Comparison of ENCODE assay signal across 8 cellular contexts in genomic region chr6:33418690-33419291, GRCh38. TPM values are rescaled to one million over a fixed set of nuclear protein-coding genes. Genes with fewer than 3 reads are reported as not detected.
DNase-seq lines count a peak whose midpoint lies in the region; ATAC-seq and TF ChIP-seq lines count a peak whose summit lies in the region.

No MANE protein-coding gene starts in this region.

- H3K4me3 ChIP-seq in fibroblast of the aortic adventitia (ENCODE audit: low read depth, low read length) (peak overlapping the region; percentile 57), skeletal muscle cell (ENCODE audit: low read depth, low read length) (peak overlapping the region; percentile 37)

- TF ChIP-seq CTCF in fibroblast of the aortic adventitia (IDR thresholded peaks at IDR 0.05; ENCODE audit: insufficient read depth, low read length), result no peak

- H3K36me3 Mint-ChIP-seq in activated CD4-positive, alpha-beta memory T cell treated with anti-CD3 and anti-CD28 coated beads, Interleukin-2, amount 10 ng/mL, durations not matched to agents 7 days and 5 days (ENCODE audit: low read depth), result peaks cover 26% of the 10 kb centered on the region

- CTCF ChIA-PET in activated CD4-positive, alpha-beta memory T cell treated with anti-CD3 and anti-CD28 coated beads, Interleukin-2, amount 10 ng/mL, durations not matched to agents 7 days and 5 days (lab: Charles Lee), result interaction anchor here (0.6 to 2.9 kb wide), 10 partner anchors 8 to 466 kb away, joined by 3 to 14 read pairs (median 4); partner anchors contain the start of genes B3GALT4, HLA-DMA, UQCC2 and ZBTB9

- peaks cover 65% of the 10 kb centered on the region for H3K4me1 Mint-ChIP-seq in activated CD4-positive, alpha-beta memory T cell treated with anti-CD3 and anti-CD28 coated beads, Interleukin-2, amount 10 ng/mL, durations not matched to agents 7 days and 5 days

- POLR2A ChIA-PET in activated CD4-positive, alpha-beta memory T cell treated with anti-CD3 and anti-CD28 coated beads, Interleukin-2, amount 10 ng/mL, durations not matched to agents 7 days and 5 days (lab: Charles Lee), result interaction anchor here (0.5 to 4.0 kb wide), 22 partner anchors 10 to 447 kb away, joined by 3 to 32 read pairs (median 4); partner anchors contain the start of genes BAK1, KIFC1, PFDN6 and RPS18

- H3K4me3 Mint-ChIP-seq in activated CD4-positive, alpha-beta memory T cell treated with anti-CD3 and anti-CD28 coated beads, Interleukin-2, amount 10 ng/mL, durations not matched to agents 7 days and 5 days, result peak overlapping the region; percentile 92

- DNase-seq in DMS 273 (lab: John Stamatoyannopoulos, UW; ENCODE audit: unreplicated experiment) (peak; percentile 51), DMS 273 treated with DMSO at 0.1 percent for 48 hours (lab: John Stamatoyannopoulos, UW) (no peak), fibroblast of the aortic adventitia (ENCODE audit: low read depth) (no peak), skeletal muscle cell (ENCODE audit: low read depth) (no peak), cerebellum (ENCODE audit: low spot score) (no peak)
- DNase-seq in activated CD4-positive, alpha-beta memory T cell treated with anti-CD3 and anti-CD28 coated beads, Interleukin-2, amount 10 ng/mL, durations not matched to agents 7 days and 5 days, result peak; percentile 66
- no peak for DNase-seq in activated CD4-positive, CD25-positive, alpha-beta regulatory T cell treated with anti-CD3 and anti-CD28 coated beads, Interleukin-2, amount 50 U/mL, for 72 hours

- peak overlapping the region; percentile 98 for H3K27ac Mint-ChIP-seq in activated CD4-positive, alpha-beta memory T cell treated with anti-CD3 and anti-CD28 coated beads, Interleukin-2, amount 10 ng/mL, durations not matched to agents 7 days and 5 days

- no peak for ATAC-seq in HG02884 (IDR thresholded peaks at IDR 0.05; ENCODE audit: unreplicated experiment)

- H3K9me3 Mint-ChIP-seq in activated CD4-positive, alpha-beta memory T cell treated with anti-CD3 and anti-CD28 coated beads, Interleukin-2, amount 10 ng/mL, durations not matched to agents 7 days and 5 days, result no peaks in the 10 kb centered on the region

- H3K27me3 Mint-ChIP-seq in activated CD4-positive, alpha-beta memory T cell treated with anti-CD3 and anti-CD28 coated beads, Interleukin-2, amount 10 ng/mL, durations not matched to agents 7 days and 5 days, result peaks cover 16% of the 10 kb centered on the region

RNA-seq across cellular contexts. Expression of gene CUTA, which starts 0.9 kb away (rescaled TPM):
- total RNA-seq in activated CD4-positive, alpha-beta memory T cell treated with anti-CD3 and anti-CD28 coated beads, Interleukin-2, amount 10 ng/mL, durations not matched to agents 7 days and 5 days, result 100 to 1,000 TPM; 243 TPM
- total RNA-seq in fibroblast of the aortic adventitia (ENCODE audit: low replicate concordance) (106 and 522 TPM in 2 replicates), cerebellum (66.1 TPM)

RNA-seq across cellular contexts. Expression of gene SYNGAP1, which starts 1.1 kb away (rescaled TPM):
- 10 to 100 TPM; 35.3 to 39.7 TPM for total RNA-seq in activated CD4-positive, alpha-beta memory T cell treated with anti-CD3 and anti-CD28 coated beads, Interleukin-2, amount 10 ng/mL, durations not matched to agents 7 days and 5 days
- total RNA-seq in fibroblast of the aortic adventitia (ENCODE audit: low replicate concordance), result 3.3 and 7.6 TPM in 2 replicates
- 21.4 TPM for total RNA-seq in cerebellum

RNA-seq across cellular contexts. Expression of gene PHF1, which starts 8.0 kb away (rescaled TPM):
- total RNA-seq in activated CD4-positive, alpha-beta memory T cell treated with anti-CD3 and anti-CD28 coated beads, Interleukin-2, amount 10 ng/mL, durations not matched to agents 7 days and 5 days, result 10 to 100 TPM; 46.4 to 51.4 TPM
- total RNA-seq in fibroblast of the aortic adventitia (ENCODE audit: low replicate concordance), result 18.9 and 20.9 TPM in 2 replicates
- 18.6 TPM for total RNA-seq in cerebellum

RNA-seq across cellular contexts. Expression of gene KIFC1, which starts 27.2 kb away (rescaled TPM):
- 100 to 1,000 TPM; 125 to 127 TPM for total RNA-seq in activated CD4-positive, alpha-beta memory T cell treated with anti-CD3 and anti-CD28 coated beads, Interleukin-2, amount 10 ng/mL, durations not matched to agents 7 days and 5 days
- total RNA-seq in fibroblast of the aortic adventitia (ENCODE audit: low replicate concordance) (49.3 TPM in 1 of 2 replicates, not detected in the other), cerebellum (12.3 TPM)

RNA-seq across cellular contexts. Expression of gene ZBTB9, which starts 35.6 kb away (rescaled TPM):
- 1 to 10 TPM; 6.9 to 7.4 TPM for total RNA-seq in activated CD4-positive, alpha-beta memory T cell treated with anti-CD3 and anti-CD28 coated beads, Interleukin-2, amount 10 ng/mL, durations not matched to agents 7 days and 5 days
- 3.8 and 5.5 TPM in 2 replicates for total RNA-seq in fibroblast of the aortic adventitia (ENCODE audit: low replicate concordance)
- total RNA-seq in cerebellum, result 7.7 TPM

Comparison
In these comparisons a context has a peak if more than half of its experiments do, and no peak if none do; other contexts are left out.
1. DNase-seq: peak in DMS 273 (single experiment) and activated CD4-positive, alpha-beta memory T cell treated with anti-CD3 and anti-CD28 coated beads, Interleukin-2, amount 10 ng/mL, durations not matched to agents 7 days and 5 days (single experiment); none in DMS 273 treated with DMSO at 0.1 percent for 48 hours (single experiment), fibroblast of the aortic adventitia (single experiment), skeletal muscle cell (single experiment), cerebellum (single experiment) and activated CD4-positive, CD25-positive, alpha-beta regulatory T cell treated with anti-CD3 and anti-CD28 coated beads, Interleukin-2, amount 50 U/mL, for 72 hours (single experiment).